Comparison of ENCODE assay signal across 1 cellular context in genomic region chr1:30781906-30782305, GRCh38.
TF ChIP-seq lines count a peak whose summit lies in the region.

No MANE protein-coding gene starts in this region.

TF ChIP-seq in K562, 482 proteins besides CTCF, POLR2A, EP300 and RAD21:
- peak; percentile 4; the same call in 1 of the 2 replicates for TF ChIP-seq VEZF1 (CRISPR knock-in tag; IDR thresholded peaks at IDR 0.05)
- no peak for TF ChIP-seq ZNF41 (CRISPR knock-in tag; conservative IDR thresholded peaks at IDR 0.05)
- TF ChIP-seq HMG20A (CRISPR knock-in tag; conservative IDR thresholded peaks at IDR 0.05) = no peak
- TF ChIP-seq IRF1 (CRISPR knock-in tag; IDR thresholded peaks at IDR 0.05; ENCODE audit: borderline replicate concordance) = no peak
TF ChIP-seq in K562: peak in this region for 1.
